In genomic region chr3:125107861-125108567, GRCh38 we compare ENCODE assay signal across 7 cellular contexts. TPM values are rescaled to one million over a fixed set of nuclear protein-coding genes. Genes with fewer than 3 reads are reported as not detected.
DNase-seq lines count a peak whose midpoint lies in the region; ATAC-seq and TF ChIP-seq lines count a peak whose summit lies in the region.

No MANE protein-coding gene starts in this region.

- H3K36me3 ChIP-seq in ascending aorta (no peaks in the 10 kb centered on the region), smooth muscle cell (ENCODE audit: low read depth) (no peaks in the 10 kb centered on the region)

- CTCF ChIA-PET in HEK293T (lab: Yijun Ruan, JAX), result no interaction called here

- H3K27me3 ChIP-seq in ascending aorta (no peaks in the 10 kb centered on the region), smooth muscle cell (ENCODE audit: low read depth) (no peaks in the 10 kb centered on the region)

- POLR2A ChIA-PET in HEK293T (lab: Yijun Ruan, JAX), result interaction anchor here (0.7 kb wide), 1 partner anchor 83 kb away, joined by 5 read pairs; no protein-coding TSS in a partner anchor

- TF ChIP-seq CTCF in ascending aorta (IDR thresholded peaks at IDR 0.05) (no peak), smooth muscle cell (IDR thresholded peaks at IDR 0.05; ENCODE audit: borderline replicate concordance, insufficient read depth, poor library complexity, severe bottlenecking) (no peak)

- no peak for DNase-seq in ascending aorta (ENCODE audit: low spot score in 2 of 2)
- no peak for DNase-seq in smooth muscle cell (lab: John Stamatoyannopoulos, UW; ENCODE audit: unreplicated experiment)
- no peak for DNase-seq in HEK293T (ENCODE audit: extremely low spot score)
- no peak for DNase-seq in COLO668 (lab: John Stamatoyannopoulos, UW; ENCODE audit: unreplicated experiment)
- no peak for DNase-seq in activated CD8-positive, alpha-beta memory T cell treated with anti-CD3 and anti-CD28 coated beads, Interleukin-2, amount 50 U/mL, for 4 hours

- no peaks in the 10 kb centered on the region for H4K20me1 ChIP-seq in smooth muscle cell (ENCODE audit: low read depth)

- H3K4me1 ChIP-seq in ascending aorta, result peaks cover 5 to 22% of the 10 kb centered on the region in 2 donors
- peaks cover 19% of the 10 kb centered on the region for H3K4me1 ChIP-seq in smooth muscle cell (ENCODE audit: low read depth)

- H3K9me3 ChIP-seq in ascending aorta (peaks cover 0 to 9% of the 10 kb centered on the region in 2 donors), smooth muscle cell (replicated peaks; ENCODE audit: low read depth) (no peaks in the 10 kb centered on the region)

- H3F3A ChIP-seq in smooth muscle cell (ENCODE audit: low read depth), result peaks cover 14% of the 10 kb centered on the region

- WGBS in smooth muscle cell (ENCODE audit: low lambda C conversion rate), result 45% methylated on average over 13 of the region's 13 CpGs

- H3K4me2 ChIP-seq in smooth muscle cell, result peak overlapping the region; percentile 72

- H3K4me3 ChIP-seq in ascending aorta, result no peak overlapping the region
- H3K4me3 ChIP-seq in smooth muscle cell, result no peak overlapping the region

- H3K79me2 ChIP-seq in smooth muscle cell (ENCODE audit: low read depth), result peaks cover 30% of the 10 kb centered on the region

- peak overlapping the region; percentile 69 to 77 for H3K27ac ChIP-seq in ascending aorta
- H3K27ac ChIP-seq in smooth muscle cell (ENCODE audit: low read depth), result peak overlapping the region; percentile 87

- peak overlapping the region; percentile 37 for H3K9ac ChIP-seq in smooth muscle cell (ENCODE audit: low read depth)

- peak; percentile 43 for ATAC-seq in GM18520 (IDR thresholded peaks at IDR 0.05; ENCODE audit: unreplicated experiment)
- ATAC-seq in HG02885 (IDR thresholded peaks at IDR 0.05; ENCODE audit: poor library complexity, unreplicated experiment), result peak; percentile 54

- intact Hi-C loops in ascending aorta (cut with DNase I), result loop anchor here (5.0 kb wide), 1 partner anchor 46 kb away; no protein-coding TSS in a partner anchor

- no peak overlapping the region for H2AFZ ChIP-seq in smooth muscle cell (ENCODE audit: low read depth)

TF ChIP-seq in HEK293T, 16 proteins besides CTCF, POLR2A, EP300 and RAD21:
- TF ChIP-seq TARDBP (IDR thresholded peaks at IDR 0.05), result no peak
- TF ChIP-seq, protein P1, sequence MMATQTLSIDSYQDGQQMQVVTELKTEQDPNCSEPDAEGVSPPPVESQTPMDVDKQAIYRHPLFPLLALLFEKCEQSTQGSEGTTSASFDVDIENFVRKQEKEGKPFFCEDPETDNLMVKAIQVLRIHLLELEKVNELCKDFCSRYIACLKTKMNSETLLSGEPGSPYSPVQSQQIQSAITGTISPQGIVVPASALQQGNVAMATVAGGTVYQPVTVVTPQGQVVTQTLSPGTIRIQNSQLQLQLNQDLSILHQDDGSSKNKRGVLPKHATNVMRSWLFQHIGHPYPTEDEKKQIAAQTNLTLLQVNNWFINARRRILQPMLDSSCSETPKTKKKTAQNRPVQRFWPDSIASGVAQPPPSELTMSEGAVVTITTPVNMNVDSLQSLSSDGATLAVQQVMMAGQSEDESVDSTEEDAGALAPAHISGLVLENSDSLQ (IDR thresholded peaks at IDR 0.05), result no peak
- no peak for TF ChIP-seq FOXK2 (IDR thresholded peaks at IDR 0.05)
- no peak for TF ChIP-seq SUZ12 (IDR thresholded peaks at IDR 0.05)
- TF ChIP-seq L3MBTL2 (conservative IDR thresholded peaks at IDR 0.05), result no peak
- TF ChIP-seq ARNT (IDR thresholded peaks at IDR 0.05), result no peak
- no peak for TF ChIP-seq SP1 (IDR thresholded peaks at IDR 0.05)
- no peak for TF ChIP-seq ELF4 (IDR thresholded peaks at IDR 0.05)
- TF ChIP-seq LEF1 (IDR thresholded peaks at IDR 0.05; ENCODE audit: borderline replicate concordance), result no peak
- no peak for TF ChIP-seq ZNF384 (IDR thresholded peaks at IDR 0.05)
TF ChIP-seq in HEK293T: peak in this region for 0.

RNA-seq across cellular contexts. Expression of gene HEG1, which starts 52.2 kb away (rescaled TPM):
- total RNA-seq in ascending aorta, result 153 TPM
- total RNA-seq in smooth muscle cell, result 43.5 and 50.3 TPM in 2 replicates
- 28.0 and 32.8 TPM in 2 replicates for polyA plus RNA-seq in smooth muscle cell
